Comparison of ENCODE assay signal across 13 cellular contexts in the genomic region with DNA sequence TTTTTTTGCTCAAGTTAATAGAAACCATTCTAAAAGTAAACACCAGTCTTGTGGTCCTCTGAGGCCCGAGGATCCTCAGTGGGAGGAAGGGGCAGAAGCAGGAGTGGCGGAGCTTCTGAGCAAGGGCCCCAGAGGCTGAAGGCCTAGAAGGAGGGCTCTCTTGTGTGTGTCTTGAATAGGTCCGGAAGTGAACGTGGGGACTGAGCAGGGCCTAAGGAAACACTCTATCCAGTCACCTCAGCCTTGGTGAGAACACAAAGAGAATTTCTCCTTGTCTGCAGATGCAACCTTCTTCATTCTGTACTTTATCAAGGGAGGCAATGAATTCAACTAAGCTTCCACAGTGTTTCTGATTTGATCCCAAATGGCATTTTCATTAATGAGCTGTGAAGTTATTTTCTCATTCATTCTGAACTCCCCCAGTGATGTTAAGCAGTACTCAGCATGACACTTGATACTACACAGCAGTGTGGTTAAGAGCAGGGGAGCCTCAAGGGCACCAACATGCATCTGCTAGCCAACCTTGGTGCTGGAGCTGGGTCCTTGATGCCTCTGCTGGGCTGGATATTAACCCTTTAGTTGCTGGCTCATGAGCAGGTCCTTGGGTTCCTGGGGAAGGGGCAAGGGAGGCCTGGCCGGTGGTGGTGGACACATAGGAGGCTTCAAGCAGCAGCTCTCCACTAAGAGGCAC.
DNase-seq lines count a peak whose midpoint lies in the region; ATAC-seq and TF ChIP-seq lines count a peak whose summit lies in the region.
"Had no signal": no experiment of that assay in that cellular context is flagged by ENCODE, and none has a peak within 500 bp of the region (broad histone marks: within the 10 kb centered on the region; RNA-seq: fewer than 3 reads in every experiment).

No MANE protein-coding gene starts in this region.

- H3K4me1 Mint-ChIP-seq in Caco-2 (ENCODE audit: low read depth, unreplicated experiment): peaks cover 22% of the 10 kb centered on the region
- H3K4me1 Mint-ChIP-seq in activated T-cell treated with anti-CD3 and anti-CD28 coated beads, Interleukin-2, amount 50 U/mL, for 24 hours (ENCODE audit: low read depth): peaks cover 6% of the 10 kb centered on the region

- peak; percentile 93 for ATAC-seq in SK-N-SH treated with all-trans-retinoic acid at 6 μM for 48 hours
- no peak for ATAC-seq in HG02678 (IDR thresholded peaks at IDR 0.05; ENCODE audit: unreplicated experiment)
- ATAC-seq in GM18907 (IDR thresholded peaks at IDR 0.05; ENCODE audit: unreplicated experiment): no peak

- H3K4me3 Mint-ChIP-seq in Caco-2 (ENCODE audit: unreplicated experiment): no peak overlapping the region
- H3K4me3 Mint-ChIP-seq in activated T-cell treated with anti-CD3 and anti-CD28 coated beads, Interleukin-2, amount 50 U/mL, for 24 hours: no peak overlapping the region
- H3K4me3 Mint-ChIP-seq: activated T-helper 1 cell treated with anti-CD3 and anti-CD28 coated beads, Interleukin-12 subunit alpha, Interleukin-12 subunit beta, Interleukin-2, Interleukin-4 antibody, amounts not matched to agents 30 ng/mL and 10 ng/mL and 1 ng/mL, durations not matched to agents 14 hours and 24 hours and 36 hours had no signal

- H3K27ac ChIP-seq in HUES64 (ENCODE audit: low read depth, low read length) (peak overlapping the region; percentile 25; the same call in 1 of the 2 replicates), mesendoderm (ENCODE audit: low read depth, low read length) (no peak overlapping the region)
- H3K27ac ChIP-seq: brain microvascular endothelial cell, tibial nerve had no signal

- no peak overlapping the region for H3K18ac ChIP-seq in mesendoderm (ENCODE audit: low read length)

- H3K23ac ChIP-seq in mesendoderm (ENCODE audit: low read length): no peak overlapping the region

- H3K36me3 ChIP-seq in Caco-2 (ENCODE audit: control insufficient read depth, insufficient read depth, low read length) (no peaks in the 10 kb centered on the region; the same call in 1 of the 2 replicates), HUES64 (ENCODE audit: insufficient read depth, low read length) (no peaks in the 10 kb centered on the region), mesendoderm (ENCODE audit: control insufficient read depth, insufficient read depth, low read length) (no peaks in the 10 kb centered on the region)
- H3K36me3 ChIP-seq: brain microvascular endothelial cell, tibial nerve had no signal

- CTCF ChIA-PET in Caco-2 (lab: Charles Lee): no interaction called here

- H3K4ac ChIP-seq in mesendoderm (ENCODE audit: low read depth, low read length): no peak overlapping the region

- peaks cover 3% of the 10 kb centered on the region for H3K36me3 Mint-ChIP-seq in Caco-2 (ENCODE audit: insufficient read depth, unreplicated experiment)
- no peaks in the 10 kb centered on the region for H3K36me3 Mint-ChIP-seq in activated T-cell treated with anti-CD3 and anti-CD28 coated beads, Interleukin-2, amount 50 U/mL, for 24 hours (ENCODE audit: low read depth)

- H3K4me1 ChIP-seq in Caco-2: peaks cover 50% of the 10 kb centered on the region
- H3K4me1 ChIP-seq in HUES64 (ENCODE audit: insufficient read depth, low read length): peaks cover 13% of the 10 kb centered on the region
- peaks cover 16% of the 10 kb centered on the region for H3K4me1 ChIP-seq in mesendoderm (ENCODE audit: control insufficient read depth, low read depth, low read length)
- H3K4me1 ChIP-seq: tibial nerve had no signal

- H3K27me3 ChIP-seq in Caco-2 (replicated peaks; ENCODE audit: control insufficient read depth, insufficient read depth, low read length) (no peaks in the 10 kb centered on the region), HUES64 (ENCODE audit: insufficient read depth, low read length) (no peaks in the 10 kb centered on the region), mesendoderm (ENCODE audit: insufficient read depth, low read length, poor library complexity) (no peaks in the 10 kb centered on the region)
- H3K27me3 ChIP-seq: brain microvascular endothelial cell, tibial nerve had no signal

- H3K9me3 ChIP-seq in Caco-2: no peaks in the 10 kb centered on the region
- H3K9me3 ChIP-seq in HUES64 (ENCODE audit: insufficient read depth, low read depth, low read length): no peaks in the 10 kb centered on the region
- H3K9me3 ChIP-seq: tibial nerve had no signal

- H3K27ac Mint-ChIP-seq in Caco-2 (ENCODE audit: unreplicated experiment): peak overlapping the region; percentile 80
- no peak overlapping the region for H3K27ac Mint-ChIP-seq in activated T-cell treated with anti-CD3 and anti-CD28 coated beads, Interleukin-2, amount 50 U/mL, for 24 hours
- H3K27ac Mint-ChIP-seq: activated T-helper 1 cell treated with anti-CD3 and anti-CD28 coated beads, Interleukin-12 subunit alpha, Interleukin-12 subunit beta, Interleukin-2, Interleukin-4 antibody, amounts not matched to agents 30 ng/mL and 10 ng/mL and 1 ng/mL, durations not matched to agents 14 hours and 24 hours and 36 hours had no signal

- no peaks in the 10 kb centered on the region for H3K27me3 Mint-ChIP-seq in Caco-2 (ENCODE audit: insufficient read depth, unreplicated experiment)
- H3K27me3 Mint-ChIP-seq in activated T-cell treated with anti-CD3 and anti-CD28 coated beads, Interleukin-2, amount 50 U/mL, for 24 hours: no peaks in the 10 kb centered on the region

- peak overlapping the region; percentile 34 for H3K56ac ChIP-seq in mesendoderm (ENCODE audit: low read length)

- DNase-seq in Caco-2 (no peak), mesendoderm (peak; percentile 86), NCI-H146 (lab: John Stamatoyannopoulos, UW) (no peak)
- DNase-seq in activated T-cell treated with anti-CD3 and anti-CD28 coated beads, Interleukin-2, amount 50 U/mL, for 24 hours: no peak
- DNase-seq: activated CD4-positive, alpha-beta T cell treated with anti-CD3 and anti-CD28 coated beads for 1 hour; brain microvascular endothelial cell; NCI-H345 had no signal

- intact Hi-C loops in Caco-2 (cut with micrococcal nuclease; ENCODE audit: unreplicated experiment): no loop called here

- no peak overlapping the region for H2BK15ac ChIP-seq in mesendoderm (replicated peaks; ENCODE audit: low read depth)

- H3K79me2 ChIP-seq in mesendoderm (ENCODE audit: control insufficient read depth, insufficient read depth, low read length): peaks cover 6% of the 10 kb centered on the region

- no peak overlapping the region for H4K8ac ChIP-seq in mesendoderm (ENCODE audit: low read depth, low read length)

- H2AK5ac ChIP-seq in mesendoderm (ENCODE audit: low read length): no peak overlapping the region

- WGBS in HUES64: 37% methylated on average over 5 of the region's 5 CpGs
- no CpG with 5 or more reads among the region's 5 CpGs for WGBS in mesendoderm (ENCODE audit: extremely low coverage, insufficient coverage, low lambda C conversion rate)

- POLR2A ChIA-PET in Caco-2 (lab: Charles Lee): no interaction called here

- H3K4me2 ChIP-seq in mesendoderm (ENCODE audit: low read length): no peak overlapping the region

- H3K79me1 ChIP-seq in mesendoderm (ENCODE audit: low read length): peaks cover 4% of the 10 kb centered on the region

- no peak overlapping the region for H2BK120ac ChIP-seq in mesendoderm (ENCODE audit: low read depth, low read length)

- peaks cover 2% of the 10 kb centered on the region for H3K9me3 Mint-ChIP-seq in Caco-2 (ENCODE audit: unreplicated experiment)
- H3K9me3 Mint-ChIP-seq in activated T-cell treated with anti-CD3 and anti-CD28 coated beads, Interleukin-2, amount 50 U/mL, for 24 hours: no peaks in the 10 kb centered on the region
- H3K9me3 Mint-ChIP-seq: activated T-helper 1 cell treated with anti-CD3 and anti-CD28 coated beads, Interleukin-12 subunit alpha, Interleukin-12 subunit beta, Interleukin-2, Interleukin-4 antibody, amounts not matched to agents 30 ng/mL and 10 ng/mL and 1 ng/mL, durations not matched to agents 14 hours and 24 hours and 36 hours had no signal

- no peak for TF ChIP-seq CTCF in Caco-2 (IDR thresholded peaks at IDR 0.05; ENCODE audit: insufficient read depth in 1 of 2, low read depth in 1 of 2, low read length in 1 of 2, severe bottlenecking in 1 of 2, unreplicated experiment in 1 of 2)

- peak overlapping the region; percentile 32 for H2BK5ac ChIP-seq in mesendoderm (ENCODE audit: low read length)

- H3K4me3 ChIP-seq in Caco-2 (ENCODE audit: low read depth, low read length): no peak overlapping the region
- H3K4me3 ChIP-seq in HUES64 (ENCODE audit: low read length): no peak overlapping the region
- no peak overlapping the region for H3K4me3 ChIP-seq in mesendoderm (ENCODE audit: low read length)
- H3K4me3 ChIP-seq: tibial nerve had no signal

- H3K9ac ChIP-seq in HUES64 (ENCODE audit: low read depth, low read length): no peak overlapping the region
- peak overlapping the region; percentile 0 for H3K9ac ChIP-seq in mesendoderm (ENCODE audit: low read length)

- no peak overlapping the region for H4K5ac ChIP-seq in mesendoderm (ENCODE audit: low read length)

- BruUV-seq in Caco-2 (replicated peaks; lab: Mats Ljungman, UMichigan): no TSS peak

TF ChIP-seq in SK-N-SH treated with all-trans-retinoic acid at 6 μM for 48 hours, 23 proteins besides CTCF, POLR2A, EP300 and RAD21:
- TF ChIP-seq ESRRG (CRISPR knock-in tag; IDR thresholded peaks at IDR 0.05): no peak
- TF ChIP-seq, protein P1, sequence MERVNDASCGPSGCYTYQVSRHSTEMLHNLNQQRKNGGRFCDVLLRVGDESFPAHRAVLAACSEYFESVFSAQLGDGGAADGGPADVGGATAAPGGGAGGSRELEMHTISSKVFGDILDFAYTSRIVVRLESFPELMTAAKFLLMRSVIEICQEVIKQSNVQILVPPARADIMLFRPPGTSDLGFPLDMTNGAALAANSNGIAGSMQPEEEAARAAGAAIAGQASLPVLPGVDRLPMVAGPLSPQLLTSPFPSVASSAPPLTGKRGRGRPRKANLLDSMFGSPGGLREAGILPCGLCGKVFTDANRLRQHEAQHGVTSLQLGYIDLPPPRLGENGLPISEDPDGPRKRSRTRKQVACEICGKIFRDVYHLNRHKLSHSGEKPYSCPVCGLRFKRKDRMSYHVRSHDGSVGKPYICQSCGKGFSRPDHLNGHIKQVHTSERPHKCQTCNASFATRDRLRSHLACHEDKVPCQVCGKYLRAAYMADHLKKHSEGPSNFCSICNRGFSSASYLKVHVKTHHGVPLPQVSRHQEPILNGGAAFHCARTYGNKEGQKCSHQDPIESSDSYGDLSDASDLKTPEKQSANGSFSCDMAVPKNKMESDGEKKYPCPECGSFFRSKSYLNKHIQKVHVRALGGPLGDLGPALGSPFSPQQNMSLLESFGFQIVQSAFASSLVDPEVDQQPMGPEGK (CRISPR knock-in tag; IDR thresholded peaks at IDR 0.05; ENCODE audit: borderline replicate concordance): no peak
